8 cellular contexts compared by ENCODE assay signal in genomic region chr17:78412403-78412802, GRCh38. TPM values are rescaled to one million over a fixed set of nuclear protein-coding genes. Genes with fewer than 3 reads are reported as not detected.
DNase-seq lines count a peak whose midpoint lies in the region; TF ChIP-seq lines count a peak whose summit lies in the region.

No MANE protein-coding gene starts in this region.

- TF ChIP-seq CTCF in MCF 10A (IDR thresholded peaks at IDR 0.05; ENCODE audit: unreplicated experiment): peak; percentile 12
- no peak for TF ChIP-seq CTCF in breast epithelium (IDR thresholded peaks at IDR 0.05)
- TF ChIP-seq CTCF in SK-N-SH (IDR thresholded peaks at IDR 0.05): peak; percentile 59
- peak in 1 of 3 experiments; percentile 6 for TF ChIP-seq CTCF in ascending aorta (IDR thresholded peaks at IDR 0.05)

- no peaks in the 10 kb centered on the region for H3K4me1 ChIP-seq in breast epithelium
- H3K4me1 ChIP-seq in SK-N-SH (ENCODE audit: control insufficient read depth in 1 of 2, insufficient read depth in 2 of 2, low read depth in 1 of 2, low read length in 1 of 2): peaks cover 0 to 22% of the 10 kb centered on the region in 2 experiments; a peak in 1 of 4 replicates
- peaks cover 31% of the 10 kb centered on the region for H3K4me1 ChIP-seq in effector memory CD4-positive, alpha-beta T cell (ENCODE audit: control insufficient read depth, insufficient read depth, low read length, poor library complexity, severe bottlenecking)
- H3K4me1 ChIP-seq in ascending aorta: no peaks in the 10 kb centered on the region

- CTCF ChIA-PET in MCF 10A (lab: Yijun Ruan, JAX): interaction anchor here (0.5 to 2.0 kb wide), 6 partner anchors 10 to 161 kb away, joined by 3 to 9 read pairs (median 3); no protein-coding TSS in a partner anchor
- CTCF ChIA-PET in SK-N-SH (lab: Yijun Ruan, JAX): interaction anchor here (0.6 to 3.1 kb wide), 13 partner anchors 10 to 295 kb away, joined by 3 to 17 read pairs (median 4); partner anchors contain the start of gene SOCS3

- H3K9me2 ChIP-seq in SK-N-SH: no peaks in the 10 kb centered on the region

- peaks cover 73% of the 10 kb centered on the region for H3K79me2 ChIP-seq in SK-N-SH (ENCODE audit: insufficient read depth)

- H3K9me3 Mint-ChIP-seq in MCF 10A (ENCODE audit: unreplicated experiment): no peaks in the 10 kb centered on the region

- H2AFZ ChIP-seq in SK-N-SH (ENCODE audit: low read depth): no peak overlapping the region

- peaks cover 8% of the 10 kb centered on the region for H3K36me3 Mint-ChIP-seq in MCF 10A (ENCODE audit: insufficient read depth, unreplicated experiment)

- peaks cover 10% of the 10 kb centered on the region for H3K4me1 Mint-ChIP-seq in MCF 10A (ENCODE audit: insufficient read depth, unreplicated experiment)

- no peak for TF ChIP-seq POLR2A in breast epithelium (IDR thresholded peaks at IDR 0.05)

- H3K27ac ChIP-seq in breast epithelium (peak overlapping the region in 1 of 2 donors; percentile 72), SK-N-SH (ENCODE audit: low read depth in 2 of 2, low read length in 1 of 2) (no peak overlapping the region; a peak in 1 of 4 replicates), skin epidermis (peak overlapping the region in 12 of 21 experiments; percentile 2 to 89 (median 55)), ascending aorta (no peak overlapping the region)
- H3K27ac ChIP-seq in effector memory CD4-positive, alpha-beta T cell (ENCODE audit: insufficient read depth, low read length, poor library complexity, severe bottlenecking): peak overlapping the region; percentile 50

- no peaks in the 10 kb centered on the region for H3K27me3 Mint-ChIP-seq in MCF 10A (ENCODE audit: insufficient read depth, unreplicated experiment)

- H3K4me3 ChIP-seq in breast epithelium (no peak overlapping the region), SK-N-SH (ENCODE audit: low read depth in 2 of 2, low read length in 1 of 2) (no peak overlapping the region), skin epidermis (no peak overlapping the region), ascending aorta (no peak overlapping the region)
- no peak overlapping the region for H3K4me3 ChIP-seq in effector memory CD4-positive, alpha-beta T cell (ENCODE audit: insufficient read depth, low read depth, low read length, poor library complexity, severe bottlenecking)

- H3K27me3 ChIP-seq in breast epithelium: no peaks in the 10 kb centered on the region
- no peaks in the 10 kb centered on the region for H3K27me3 ChIP-seq in SK-N-SH (ENCODE audit: insufficient read depth)
- no peaks in the 10 kb centered on the region for H3K27me3 ChIP-seq in effector memory CD4-positive, alpha-beta T cell (replicated peaks; ENCODE audit: control insufficient read depth, insufficient read depth, low read length, poor library complexity, severe bottlenecking)
- H3K27me3 ChIP-seq in ascending aorta: no peaks in the 10 kb centered on the region

- H3K27ac Mint-ChIP-seq in MCF 10A (ENCODE audit: low read depth, unreplicated experiment): no peak overlapping the region

- H3K36me3 ChIP-seq in breast epithelium (no peaks in the 10 kb centered on the region), SK-N-SH (replicated peaks in 1 of 2; ENCODE audit: control insufficient read depth in 1 of 2, insufficient read depth in 2 of 2, low read length in 1 of 2) (peaks cover 5 to 47% of the 10 kb centered on the region in 2 experiments), ascending aorta (peaks cover 9 to 14% of the 10 kb centered on the region in 2 donors)
- H3K36me3 ChIP-seq in effector memory CD4-positive, alpha-beta T cell (ENCODE audit: control insufficient read depth, insufficient read depth, low read length): peaks cover 14% of the 10 kb centered on the region

- WGBS in SK-N-SH (ENCODE audit: low lambda C conversion rate): 93% methylated on average over 10 of the region's 10 CpGs

- peaks cover 77% of the 10 kb centered on the region for H4K20me1 ChIP-seq in SK-N-SH (ENCODE audit: insufficient read depth)

- H3K4me2 ChIP-seq in SK-N-SH: no peak overlapping the region

- no peak overlapping the region for H3K9ac ChIP-seq in SK-N-SH

- TF ChIP-seq RAD21 in SK-N-SH (IDR thresholded peaks at IDR 0.05; ENCODE audit: low read length): no peak

- H3K9me3 ChIP-seq in breast epithelium (no peaks in the 10 kb centered on the region), SK-N-SH (no peaks in the 10 kb centered on the region), ascending aorta (no peaks in the 10 kb centered on the region)
- no peaks in the 10 kb centered on the region for H3K9me3 ChIP-seq in effector memory CD4-positive, alpha-beta T cell (ENCODE audit: control insufficient read depth, low read length)

- H3K4me3 Mint-ChIP-seq in MCF 10A (ENCODE audit: unreplicated experiment): no peak overlapping the region

- intact Hi-C loops in MCF 10A (cut with micrococcal nuclease): no loop called here
- intact Hi-C loops in breast epithelium (cut with DNase I; ENCODE audit: low total_unique reads): no loop called here
- intact Hi-C loops in ascending aorta (cut with DNase I): no loop called here

- peak; percentile 41 for DNase-seq in MCF 10A (ENCODE audit: unreplicated experiment)
- DNase-seq in breast epithelium (ENCODE audit: low spot score in 2 of 2): no peak
- peak; percentile 58 for DNase-seq in SK-N-SH
- DNase-seq in effector memory CD4-positive, alpha-beta T cell: no peak
- no peak for DNase-seq in superior temporal gyrus (ENCODE audit: extremely low spot score)
- DNase-seq in ascending aorta (ENCODE audit: low spot score in 2 of 2): no peak
- DNase-seq in NCI-H510A (lab: John Stamatoyannopoulos, UW): no peak

- TF ChIP-seq EP300 in SK-N-SH (IDR thresholded peaks at IDR 0.05; ENCODE audit: borderline replicate concordance in 1 of 2, low read depth in 1 of 2, low read length in 1 of 2): no peak

- POLR2A ChIA-PET in MCF 10A (lab: Yijun Ruan, JAX): interaction anchor here (1.0 kb wide), 1 partner anchor 28 kb away, joined by 3 read pairs; no protein-coding TSS in a partner anchor
- POLR2A ChIA-PET in SK-N-SH (lab: Yijun Ruan, JAX): interaction anchor here (0.6 to 0.7 kb wide), 2 partner anchors 13 to 20 kb away, joined by 3 read pairs; no protein-coding TSS in a partner anchor

- no peaks in the 10 kb centered on the region for H3F3A ChIP-seq in SK-N-SH (replicated peaks; ENCODE audit: insufficient read depth)

- no TSS peak for BruUV-seq in MCF 10A (replicated peaks; lab: Mats Ljungman, UMichigan)

TF ChIP-seq in SK-N-SH, 30 proteins besides CTCF, POLR2A, EP300 and RAD21:
- TF ChIP-seq SMC3 (IDR thresholded peaks at IDR 0.05; ENCODE audit: low read depth, low read length): peak; percentile 20; the same call in 1 of the 2 replicates
- TF ChIP-seq GABPA (IDR thresholded peaks at IDR 0.05; ENCODE audit: low read depth): no peak

RNA-seq across cellular contexts. Expression of gene PGS1, which starts 34.0 kb away (rescaled TPM):
- 25.7 and 31.8 TPM in 2 replicates for total RNA-seq in MCF 10A (2022)
- total RNA-seq in breast epithelium: 10 to 100 TPM; 33.9 to 58.7 (median 50.2) TPM
- polyA plus RNA-seq in SK-N-SH (2012; rRNA removed): 88.4 and 106 TPM in 2 replicates
- 35.9 and 56.9 TPM in 2 replicates for polyA plus RNA-seq in SK-N-SH (2012; cell fraction: cytosol; rRNA removed)
- 264 and 311 TPM in 2 replicates for polyA plus RNA-seq in SK-N-SH (2012; cell fraction: nucleus; rRNA removed)
- 41.8 TPM for total RNA-seq in ascending aorta

RNA-seq across cellular contexts. Expression of gene SOCS3, which starts 52.5 kb away (rescaled TPM):
- total RNA-seq in MCF 10A (2022) (2.5 and 4.8 TPM in 2 replicates), breast epithelium (100 to 1,000 TPM in 1 of 3 donors, 10 to 100 TPM in 2; 58.1 to 190 (median 76.4) TPM), ascending aorta (620 TPM)
- polyA plus RNA-seq in SK-N-SH (2012; rRNA removed): 24.9 and 26.1 TPM in 2 replicates
- 16.5 and 23.9 TPM in 2 replicates for polyA plus RNA-seq in SK-N-SH (2012; cell fraction: cytosol; rRNA removed)
- 51.0 and 55.2 TPM in 2 replicates for polyA plus RNA-seq in SK-N-SH (2012; cell fraction: nucleus; rRNA removed)

Comparison
In these comparisons a context has a peak if more than half of its experiments do, and no peak if none do; other contexts are left out.
1. DNase-seq: peak in MCF 10A (single experiment) and SK-N-SH (single experiment); none in breast epithelium (0 of 2), effector memory CD4-positive, alpha-beta T cell (0 of 3), superior temporal gyrus (single experiment), ascending aorta (0 of 2) and NCI-H510A (single experiment).
2. CTCF ChIP-seq: peak in MCF 10A (single experiment) and SK-N-SH (single experiment); none in breast epithelium (0 of 3).
3. RNA of gene SOCS3, which starts 52.5 kb away (total RNA-seq): 620 TPM in ascending aorta (single experiment) and 58.1 to 190 TPM in breast epithelium; 2.5 to 4.8 TPM in MCF 10A; every median in the first group is over 10 times any median in the second.
4. H3K27ac ChIP-seq: peak in effector memory CD4-positive, alpha-beta T cell (single experiment) and skin epidermis (12 of 21); none in SK-N-SH (0 of 2) and ascending aorta (0 of 2).